Comparison of ENCODE assay signal across 1 cellular context in the genomic region with DNA sequence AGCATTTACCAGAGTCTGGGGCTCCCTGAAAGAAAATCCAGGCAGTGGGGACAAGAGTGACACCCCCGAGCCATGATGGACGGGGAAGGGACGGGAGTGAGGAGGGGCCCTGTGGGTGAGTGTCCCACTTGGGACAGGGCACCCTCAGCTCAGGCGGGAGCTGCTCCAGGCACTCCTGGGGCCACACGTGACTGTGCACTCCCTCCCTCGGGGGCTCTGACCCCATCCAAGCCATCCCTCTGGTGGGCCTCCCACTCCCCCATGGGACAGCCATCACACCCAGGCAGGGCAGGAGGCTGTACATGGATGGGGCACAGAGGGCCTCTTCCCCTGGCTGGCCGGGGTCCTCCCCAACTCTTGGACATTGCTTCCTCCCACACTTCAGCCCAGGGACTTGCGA.
TF ChIP-seq lines count a peak whose summit lies in the region.

No MANE protein-coding gene starts in this region.

TF ChIP-seq in HepG2, 621 proteins besides CTCF, POLR2A, EP300 and RAD21:
- 0 out of 2 replicates have a peak, but pooled peaks have one; percentile 15 for TF ChIP-seq POLR2G (IDR thresholded peaks at IDR 0.05; ENCODE audit: low read depth, low read length)
- TF ChIP-seq DPF2 (CRISPR knock-in tag; IDR thresholded peaks at IDR 0.05; ENCODE audit: borderline replicate concordance, low read depth), result no peak
- no peak for TF ChIP-seq ZC3H4 (CRISPR knock-in tag; IDR thresholded peaks at IDR 0.05; ENCODE audit: borderline replicate concordance)
- TF ChIP-seq RORA (CRISPR knock-in tag; IDR thresholded peaks at IDR 0.05), result no peak
- no peak for TF ChIP-seq ZNF557 (CRISPR knock-in tag; IDR thresholded peaks at IDR 0.05)
- TF ChIP-seq AGO2 (optimal IDR thresholded peaks at IDR 0.05; ENCODE audit: low read depth, low read length), result peak; percentile 50
- no peak for TF ChIP-seq FOXP1 (IDR thresholded peaks at IDR 0.05)
- no peak for TF ChIP-seq FOXP1 (CRISPR knock-in tag; IDR thresholded peaks at IDR 0.05)
- peak; percentile 14 for TF ChIP-seq AGO1 (IDR thresholded peaks at IDR 0.05; ENCODE audit: low read depth, low read length, poor library complexity, severe bottlenecking)
TF ChIP-seq in HepG2: peak in this region for 3.
